ENCODE assay signal across 1 cellular context in the genomic region with DNA sequence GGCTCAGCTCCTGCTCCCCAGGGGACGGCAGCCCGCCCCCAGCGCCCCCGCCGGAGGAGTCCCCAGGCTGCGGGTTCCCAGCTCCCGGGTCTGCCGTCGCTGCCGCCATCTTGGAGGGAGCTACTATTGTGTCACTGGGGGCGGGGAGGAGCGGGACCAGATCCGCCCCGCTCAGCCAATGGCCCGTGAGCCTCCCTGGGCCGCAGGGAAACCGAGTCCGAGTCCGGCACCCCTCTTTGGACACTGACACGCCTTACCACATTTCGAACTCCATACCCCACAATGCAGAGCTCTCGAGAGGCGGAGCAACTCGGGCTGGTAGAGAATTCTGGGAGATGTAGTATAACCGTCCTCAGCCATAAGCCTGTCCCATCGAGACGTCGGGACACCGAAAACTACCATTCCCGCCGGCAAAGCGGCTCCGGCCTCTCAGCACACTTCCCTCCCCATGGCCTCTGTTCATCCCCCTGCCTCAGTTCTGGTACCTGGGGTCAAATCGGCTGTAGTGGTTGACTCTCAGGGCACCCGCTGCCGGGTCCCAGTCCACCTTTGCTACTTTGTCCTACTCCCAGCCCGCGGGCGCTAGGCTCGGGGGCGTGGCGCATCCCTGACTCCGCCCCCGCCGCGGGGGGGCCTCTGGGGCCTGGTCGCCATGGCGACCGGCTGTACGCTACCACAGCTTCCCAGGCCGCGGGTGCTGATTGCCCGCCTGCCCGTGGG.
A peak's percentile ranks its signal among the peaks of the same experiment; 100 is the strongest.
TF ChIP-seq lines count a peak whose summit lies in the region.

A gene (minus strand): TSS at position 133 of the 720 bp plus-strand sequence. CDS start 24 bp downstream, at position 109.
A gene with protein sequence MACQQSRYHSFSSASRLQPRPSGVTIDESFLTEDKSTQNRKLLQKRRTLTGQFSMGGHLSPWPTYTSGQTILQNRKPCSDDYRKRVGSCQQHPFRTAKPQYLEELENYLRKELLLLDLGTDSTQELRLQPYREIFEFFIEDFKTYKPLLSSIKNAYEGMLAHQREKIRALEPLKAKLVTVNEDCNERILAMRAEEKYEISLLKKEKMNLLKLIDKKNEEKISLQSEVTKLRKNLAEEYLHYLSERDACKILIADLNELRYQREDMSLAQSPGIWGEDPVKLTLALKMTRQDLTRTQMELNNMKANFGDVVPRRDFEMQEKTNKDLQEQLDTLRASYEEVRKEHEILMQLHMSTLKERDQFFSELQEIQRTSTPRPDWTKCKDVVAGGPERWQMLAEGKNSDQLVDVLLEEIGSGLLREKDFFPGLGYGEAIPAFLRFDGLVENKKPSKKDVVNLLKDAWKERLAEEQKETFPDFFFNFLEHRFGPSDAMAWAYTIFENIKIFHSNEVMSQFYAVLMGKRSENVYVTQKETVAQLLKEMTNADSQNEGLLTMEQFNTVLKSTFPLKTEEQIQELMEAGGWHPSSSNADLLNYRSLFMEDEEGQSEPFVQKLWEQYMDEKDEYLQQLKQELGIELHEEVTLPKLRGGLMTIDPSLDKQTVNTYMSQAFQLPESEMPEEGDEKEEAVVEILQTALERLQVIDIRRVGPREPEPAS (plus strand): TSS at position 462 of the 720 bp plus-strand sequence. CDS start 261 bp downstream, outside the sequence.

TF ChIP-seq in K562, 482 proteins besides CTCF, POLR2A, EP300 and RAD21 (continued from another document and continues in another):
- TF ChIP-seq, protein P1, sequence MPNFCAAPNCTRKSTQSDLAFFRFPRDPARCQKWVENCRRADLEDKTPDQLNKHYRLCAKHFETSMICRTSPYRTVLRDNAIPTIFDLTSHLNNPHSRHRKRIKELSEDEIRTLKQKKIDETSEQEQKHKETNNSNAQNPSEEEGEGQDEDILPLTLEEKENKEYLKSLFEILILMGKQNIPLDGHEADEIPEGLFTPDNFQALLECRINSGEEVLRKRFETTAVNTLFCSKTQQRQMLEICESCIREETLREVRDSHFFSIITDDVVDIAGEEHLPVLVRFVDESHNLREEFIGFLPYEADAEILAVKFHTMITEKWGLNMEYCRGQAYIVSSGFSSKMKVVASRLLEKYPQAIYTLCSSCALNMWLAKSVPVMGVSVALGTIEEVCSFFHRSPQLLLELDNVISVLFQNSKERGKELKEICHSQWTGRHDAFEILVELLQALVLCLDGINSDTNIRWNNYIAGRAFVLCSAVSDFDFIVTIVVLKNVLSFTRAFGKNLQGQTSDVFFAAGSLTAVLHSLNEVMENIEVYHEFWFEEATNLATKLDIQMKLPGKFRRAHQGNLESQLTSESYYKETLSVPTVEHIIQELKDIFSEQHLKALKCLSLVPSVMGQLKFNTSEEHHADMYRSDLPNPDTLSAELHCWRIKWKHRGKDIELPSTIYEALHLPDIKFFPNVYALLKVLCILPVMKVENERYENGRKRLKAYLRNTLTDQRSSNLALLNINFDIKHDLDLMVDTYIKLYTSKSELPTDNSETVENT (CRISPR knock-in tag; IDR thresholded peaks at IDR 0.05): no peak
- TF ChIP-seq HOXB6 (CRISPR knock-in tag; IDR thresholded peaks at IDR 0.05; ENCODE audit: borderline replicate concordance) (no peak), SREBF2 (CRISPR knock-in tag; IDR thresholded peaks at IDR 0.05) (no peak), ZNF184 (CRISPR knock-in tag; IDR thresholded peaks at IDR 0.05) (no peak), CHD4 (IDR thresholded peaks at IDR 0.05; ENCODE audit: insufficient read depth, insufficient replicate concordance, low read depth, low read length, poor library complexity, severe bottlenecking) (no peak), CXXC5 (CRISPR knock-in tag; IDR thresholded peaks at IDR 0.05) (peak; percentile 86), EZH2 (IDR thresholded peaks at IDR 0.05; ENCODE audit: borderline replicate concordance, low read depth, low read length) (no peak), SP2 (IDR thresholded peaks at IDR 0.05; ENCODE audit: extremely low read depth, low read depth, low read length, poor library complexity, severe bottlenecking) (no peak), CBX3 (IDR thresholded peaks at IDR 0.05; ENCODE audit: borderline replicate concordance in 1 of 2, low read length in 2 of 2) (no peak), TRIM24 (IDR thresholded peaks at IDR 0.05) (no peak), IRF2 (CRISPR knock-in tag; IDR thresholded peaks at IDR 0.05) (no peak), OTX1 (CRISPR knock-in tag; IDR thresholded peaks at IDR 0.05) (0 out of 2 replicates have a peak, but pooled peaks have one; percentile 54), NEUROD1 (IDR thresholded peaks at IDR 0.05; ENCODE audit: borderline replicate concordance, low read depth, low read length, partially characterized antibody) (no peak), NFE2L1 (tag; IDR thresholded peaks at IDR 0.05; ENCODE audit: borderline replicate concordance, low read depth) (no peak), ZNF436 (CRISPR knock-in tag; IDR thresholded peaks at IDR 0.05) (no peak), JUNB (CRISPR knock-in tag; conservative IDR thresholded peaks at IDR 0.05) (no peak), SIN3A (IDR thresholded peaks at IDR 0.05; ENCODE audit: borderline replicate concordance in 2 of 2, control insufficient read depth in 1 of 2, low read depth in 2 of 2, low read length in 2 of 2) (peak in 1 of 2 experiments; percentile 87; a peak in 1 of 4 replicates), ZNF586 (CRISPR knock-in tag; conservative IDR thresholded peaks at IDR 0.05) (no peak), CBX5 (IDR thresholded peaks at IDR 0.05; ENCODE audit: borderline replicate concordance, low read depth) (no peak), NBN (IDR thresholded peaks at IDR 0.05; ENCODE audit: low read depth) (no peak), ZNF699 (CRISPR knock-in tag; IDR thresholded peaks at IDR 0.05; ENCODE audit: insufficient replicate concordance) (no peak), RFX7 (CRISPR knock-in tag; IDR thresholded peaks at IDR 0.05) (no peak), JUND (IDR thresholded peaks at IDR 0.05; ENCODE audit: borderline replicate concordance, low read depth, low read length) (peak; percentile 34; the same call in 1 of the 2 replicates), JUND (tag; IDR thresholded peaks at IDR 0.05; ENCODE audit: borderline replicate concordance, low read depth, low read length) (no peak; the same call in 2 of the 3 replicates), CC2D1A (IDR thresholded peaks at IDR 0.05) (no peak), KHSRP (IDR thresholded peaks at IDR 0.05) (no peak), ZNF785 (CRISPR knock-in tag; IDR thresholded peaks at IDR 0.05) (no peak), PRMT5 (CRISPR knock-in tag; IDR thresholded peaks at IDR 0.05) (no peak), ZNF707 (CRISPR knock-in tag; conservative IDR thresholded peaks at IDR 0.05) (no peak), SMAD4 (CRISPR knock-in tag; conservative IDR thresholded peaks at IDR 0.05) (peak; percentile 66), STAT5A (IDR thresholded peaks at IDR 0.05; ENCODE audit: borderline replicate concordance, low read length) (no peak), FOXJ2 (tag; IDR thresholded peaks at IDR 0.05) (peak; percentile 96), MEIS2 (IDR thresholded peaks at IDR 0.05; ENCODE audit: partially characterized antibody) (no peak), CHD1 (IDR thresholded peaks at IDR 0.05; ENCODE audit: low read length) (no peak), ATF7 (IDR thresholded peaks at IDR 0.05) (peak; percentile 71; the same call in 1 of the 2 replicates), RHOXF2B (CRISPR knock-in tag; conservative IDR thresholded peaks at IDR 0.05) (no peak), NCOA6 (IDR thresholded peaks at IDR 0.05) (no peak), PCBP2 (IDR thresholded peaks at IDR 0.05; ENCODE audit: low read depth, low read length, poor library complexity, severe bottlenecking) (no peak)
- TF ChIP-seq, protein P2, sequence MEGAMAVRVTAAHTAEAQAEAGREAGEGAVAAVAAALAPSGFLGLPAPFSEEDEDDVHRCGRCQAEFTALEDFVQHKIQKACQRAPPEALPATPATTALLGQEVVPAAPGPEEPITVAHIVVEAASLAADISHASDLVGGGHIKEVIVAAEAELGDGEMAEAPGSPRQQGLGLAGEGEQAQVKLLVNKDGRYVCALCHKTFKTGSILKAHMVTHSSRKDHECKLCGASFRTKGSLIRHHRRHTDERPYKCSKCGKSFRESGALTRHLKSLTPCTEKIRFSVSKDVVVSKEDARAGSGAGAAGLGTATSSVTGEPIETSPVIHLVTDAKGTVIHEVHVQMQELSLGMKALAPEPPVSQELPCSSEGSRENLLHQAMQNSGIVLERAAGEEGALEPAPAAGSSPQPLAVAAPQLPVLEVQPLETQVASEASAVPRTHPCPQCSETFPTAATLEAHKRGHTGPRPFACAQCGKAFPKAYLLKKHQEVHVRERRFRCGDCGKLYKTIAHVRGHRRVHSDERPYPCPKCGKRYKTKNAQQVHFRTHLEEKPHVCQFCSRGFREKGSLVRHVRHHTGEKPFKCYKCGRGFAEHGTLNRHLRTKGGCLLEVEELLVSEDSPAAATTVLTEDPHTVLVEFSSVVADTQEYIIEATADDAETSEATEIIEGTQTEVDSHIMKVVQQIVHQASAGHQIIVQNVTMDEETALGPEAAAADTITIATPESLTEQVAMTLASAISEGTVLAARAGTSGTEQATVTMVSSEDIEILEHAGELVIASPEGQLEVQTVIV (CRISPR knock-in tag; IDR thresholded peaks at IDR 0.05; ENCODE audit: borderline replicate concordance): no peak
- TF ChIP-seq, protein P3, sequence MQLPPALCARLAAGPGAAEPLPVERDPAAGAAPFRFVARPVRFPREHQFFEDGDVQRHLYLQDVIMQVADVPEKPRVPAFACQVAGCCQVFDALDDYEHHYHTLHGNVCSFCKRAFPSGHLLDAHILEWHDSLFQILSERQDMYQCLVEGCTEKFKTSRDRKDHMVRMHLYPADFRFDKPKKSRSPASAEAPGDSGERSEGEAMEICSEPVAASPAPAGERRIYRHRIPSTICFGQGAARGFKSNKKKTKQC (CRISPR knock-in tag; IDR thresholded peaks at IDR 0.05): 0 out of 2 replicates have a peak, but pooled peaks have one; percentile 27
- TF ChIP-seq, protein P4, sequence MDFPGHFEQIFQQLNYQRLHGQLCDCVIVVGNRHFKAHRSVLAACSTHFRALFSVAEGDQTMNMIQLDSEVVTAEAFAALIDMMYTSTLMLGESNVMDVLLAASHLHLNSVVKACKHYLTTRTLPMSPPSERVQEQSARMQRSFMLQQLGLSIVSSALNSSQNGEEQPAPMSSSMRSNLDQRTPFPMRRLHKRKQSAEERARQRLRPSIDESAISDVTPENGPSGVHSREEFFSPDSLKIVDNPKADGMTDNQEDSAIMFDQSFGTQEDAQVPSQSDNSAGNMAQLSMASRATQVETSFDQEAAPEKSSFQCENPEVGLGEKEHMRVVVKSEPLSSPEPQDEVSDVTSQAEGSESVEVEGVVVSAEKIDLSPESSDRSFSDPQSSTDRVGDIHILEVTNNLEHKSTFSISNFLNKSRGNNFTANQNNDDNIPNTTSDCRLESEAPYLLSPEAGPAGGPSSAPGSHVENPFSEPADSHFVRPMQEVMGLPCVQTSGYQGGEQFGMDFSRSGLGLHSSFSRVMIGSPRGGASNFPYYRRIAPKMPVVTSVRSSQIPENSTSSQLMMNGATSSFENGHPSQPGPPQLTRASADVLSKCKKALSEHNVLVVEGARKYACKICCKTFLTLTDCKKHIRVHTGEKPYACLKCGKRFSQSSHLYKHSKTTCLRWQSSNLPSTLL (IDR thresholded peaks at IDR 0.05): no peak
- TF ChIP-seq, protein P5, sequence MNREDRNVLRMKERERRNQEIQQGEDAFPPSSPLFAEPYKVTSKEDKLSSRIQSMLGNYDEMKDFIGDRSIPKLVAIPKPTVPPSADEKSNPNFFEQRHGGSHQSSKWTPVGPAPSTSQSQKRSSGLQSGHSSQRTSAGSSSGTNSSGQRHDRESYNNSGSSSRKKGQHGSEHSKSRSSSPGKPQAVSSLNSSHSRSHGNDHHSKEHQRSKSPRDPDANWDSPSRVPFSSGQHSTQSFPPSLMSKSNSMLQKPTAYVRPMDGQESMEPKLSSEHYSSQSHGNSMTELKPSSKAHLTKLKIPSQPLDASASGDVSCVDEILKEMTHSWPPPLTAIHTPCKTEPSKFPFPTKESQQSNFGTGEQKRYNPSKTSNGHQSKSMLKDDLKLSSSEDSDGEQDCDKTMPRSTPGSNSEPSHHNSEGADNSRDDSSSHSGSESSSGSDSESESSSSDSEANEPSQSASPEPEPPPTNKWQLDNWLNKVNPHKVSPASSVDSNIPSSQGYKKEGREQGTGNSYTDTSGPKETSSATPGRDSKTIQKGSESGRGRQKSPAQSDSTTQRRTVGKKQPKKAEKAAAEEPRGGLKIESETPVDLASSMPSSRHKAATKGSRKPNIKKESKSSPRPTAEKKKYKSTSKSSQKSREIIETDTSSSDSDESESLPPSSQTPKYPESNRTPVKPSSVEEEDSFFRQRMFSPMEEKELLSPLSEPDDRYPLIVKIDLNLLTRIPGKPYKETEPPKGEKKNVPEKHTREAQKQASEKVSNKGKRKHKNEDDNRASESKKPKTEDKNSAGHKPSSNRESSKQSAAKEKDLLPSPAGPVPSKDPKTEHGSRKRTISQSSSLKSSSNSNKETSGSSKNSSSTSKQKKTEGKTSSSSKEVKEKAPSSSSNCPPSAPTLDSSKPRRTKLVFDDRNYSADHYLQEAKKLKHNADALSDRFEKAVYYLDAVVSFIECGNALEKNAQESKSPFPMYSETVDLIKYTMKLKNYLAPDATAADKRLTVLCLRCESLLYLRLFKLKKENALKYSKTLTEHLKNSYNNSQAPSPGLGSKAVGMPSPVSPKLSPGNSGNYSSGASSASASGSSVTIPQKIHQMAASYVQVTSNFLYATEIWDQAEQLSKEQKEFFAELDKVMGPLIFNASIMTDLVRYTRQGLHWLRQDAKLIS (CRISPR knock-in tag; IDR thresholded peaks at IDR 0.05): no peak
- TF ChIP-seq, protein P6, sequence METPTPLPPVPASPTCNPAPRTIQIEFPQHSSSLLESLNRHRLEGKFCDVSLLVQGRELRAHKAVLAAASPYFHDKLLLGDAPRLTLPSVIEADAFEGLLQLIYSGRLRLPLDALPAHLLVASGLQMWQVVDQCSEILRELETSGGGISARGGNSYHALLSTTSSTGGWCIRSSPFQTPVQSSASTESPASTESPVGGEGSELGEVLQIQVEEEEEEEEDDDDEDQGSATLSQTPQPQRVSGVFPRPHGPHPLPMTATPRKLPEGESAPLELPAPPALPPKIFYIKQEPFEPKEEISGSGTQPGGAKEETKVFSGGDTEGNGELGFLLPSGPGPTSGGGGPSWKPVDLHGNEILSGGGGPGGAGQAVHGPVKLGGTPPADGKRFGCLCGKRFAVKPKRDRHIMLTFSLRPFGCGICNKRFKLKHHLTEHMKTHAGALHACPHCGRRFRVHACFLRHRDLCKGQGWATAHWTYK (CRISPR knock-in tag; IDR thresholded peaks at IDR 0.05): peak; percentile 83; the same call in 1 of the 2 replicates
- TF ChIP-seq, protein P7, sequence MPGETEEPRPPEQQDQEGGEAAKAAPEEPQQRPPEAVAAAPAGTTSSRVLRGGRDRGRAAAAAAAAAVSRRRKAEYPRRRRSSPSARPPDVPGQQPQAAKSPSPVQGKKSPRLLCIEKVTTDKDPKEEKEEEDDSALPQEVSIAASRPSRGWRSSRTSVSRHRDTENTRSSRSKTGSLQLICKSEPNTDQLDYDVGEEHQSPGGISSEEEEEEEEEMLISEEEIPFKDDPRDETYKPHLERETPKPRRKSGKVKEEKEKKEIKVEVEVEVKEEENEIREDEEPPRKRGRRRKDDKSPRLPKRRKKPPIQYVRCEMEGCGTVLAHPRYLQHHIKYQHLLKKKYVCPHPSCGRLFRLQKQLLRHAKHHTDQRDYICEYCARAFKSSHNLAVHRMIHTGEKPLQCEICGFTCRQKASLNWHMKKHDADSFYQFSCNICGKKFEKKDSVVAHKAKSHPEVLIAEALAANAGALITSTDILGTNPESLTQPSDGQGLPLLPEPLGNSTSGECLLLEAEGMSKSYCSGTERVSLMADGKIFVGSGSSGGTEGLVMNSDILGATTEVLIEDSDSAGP (CRISPR knock-in tag; IDR thresholded peaks at IDR 0.05): no peak
